In genomic region chr1:198483645-198484044, GRCh38 we compare ENCODE assay signal across 32 cellular contexts. TPM values are rescaled to one million over a fixed set of nuclear protein-coding genes. Genes with fewer than 3 reads are reported as not detected.
"Had no signal": no experiment of that assay in that cellular context is flagged by ENCODE, and none has a peak within 500 bp of the region (broad histone marks: within the 10 kb centered on the region; RNA-seq: fewer than 3 reads in every experiment).

No MANE protein-coding gene starts in this region.

- H3K4me1 Mint-ChIP-seq: stimulated activated effector memory CD8-positive, alpha-beta T cell treated with anti-CD3 and anti-CD28 coated beads, Interleukin-12 subunit alpha, Interleukin-12 subunit beta, amount 100 ng/mL, for 72 hours; stimulated activated naive CD8-positive, alpha-beta T cell treated with anti-CD3 and anti-CD28 coated beads, Interleukin-15, amount 100 ng/mL, for 72 hours had no signal

- FAIRE-seq: urothelium cell line had no signal

- H3K36me3 Mint-ChIP-seq: stimulated activated effector memory CD8-positive, alpha-beta T cell treated with anti-CD3 and anti-CD28 coated beads, Interleukin-12 subunit alpha, Interleukin-12 subunit beta, amount 100 ng/mL, for 72 hours; stimulated activated memory B cell treated with anti-CD40 and anti-IgM and Interleukin-4, amounts not matched to agents 10 μg/mL and 1 μg/mL and 100 μg/mL, for 72 hours; stimulated activated naive B cell treated with anti-CD40 and anti-IgM and Interleukin-4, amounts not matched to agents 10 μg/mL and 1 μg/mL and 100 μg/mL, for 72 hours had no signal

- ATAC-seq: stimulated activated effector memory CD8-positive, alpha-beta T cell treated with anti-CD3 and anti-CD28 coated beads, Interleukin-12 subunit alpha, Interleukin-12 subunit beta, amount 100 ng/mL, for 72 hours; stimulated activated memory B cell treated with anti-CD40 and anti-IgM and Interleukin-4, amounts not matched to agents 10 μg/mL and 1 μg/mL and 100 μg/mL, for 72 hours; stimulated activated naive B cell treated with anti-CD40 and anti-IgM and Interleukin-4, amounts not matched to agents 10 μg/mL and 1 μg/mL and 100 μg/mL, for 72 hours; stimulated activated naive CD8-positive, alpha-beta T cell treated with anti-CD3 and anti-CD28 coated beads, Interleukin-15, amount 100 ng/mL, for 72 hours; stimulated activated naive CD8-positive, alpha-beta T cell treated with anti-CD3 and anti-CD28 coated beads, Interleukin-15, Interleukin-2, amounts not matched to agents 100 U/mL and 50 U/mL, for 24 hours; upper lobe of right lung had no signal

- H3K4me3 ChIP-seq: stomach, suprapubic skin, testis, thoracic aorta, thyroid gland, tibial artery, tibial nerve, transverse colon, upper lobe of left lung, upper lobe of right lung, uterus, vagina had no signal

- H3K9me3 ChIP-seq: stomach, suprapubic skin, testis, thoracic aorta, thyroid gland, tibial artery, tibial nerve, transverse colon, upper lobe of left lung, upper lobe of right lung, uterus, vagina had no signal

- H3K27ac ChIP-seq: stomach, suprapubic skin, testis, thoracic aorta, thyroid gland, tibial artery, tibial nerve, transverse colon, upper lobe of left lung, upper lobe of right lung, uterus, vagina had no signal

- H3K27ac Mint-ChIP-seq: stimulated activated effector memory CD8-positive, alpha-beta T cell treated with anti-CD3 and anti-CD28 coated beads, Interleukin-12 subunit alpha, Interleukin-12 subunit beta, amount 100 ng/mL, for 72 hours; stimulated activated memory B cell treated with anti-CD40 and anti-IgM and Interleukin-4, amounts not matched to agents 10 μg/mL and 1 μg/mL and 100 μg/mL, for 72 hours; stimulated activated naive B cell treated with anti-CD40 and anti-IgM and Interleukin-4, amounts not matched to agents 10 μg/mL and 1 μg/mL and 100 μg/mL, for 72 hours; stimulated activated naive CD8-positive, alpha-beta T cell treated with anti-CD3 and anti-CD28 coated beads, Interleukin-15, amount 100 ng/mL, for 72 hours; stimulated activated naive CD8-positive, alpha-beta T cell treated with anti-CD3 and anti-CD28 coated beads, Interleukin-15, Interleukin-2, amounts not matched to agents 100 ng/mL and 50 ng/mL, for 24 hours had no signal

- H3K27me3 ChIP-seq: stomach, suprapubic skin, testis, thyroid gland, tibial artery, tibial nerve, transverse colon, upper lobe of left lung, upper lobe of right lung, uterus, vagina had no signal

- H3K27me3 Mint-ChIP-seq: stimulated activated memory B cell treated with anti-CD40 and anti-IgM and Interleukin-4, amounts not matched to agents 10 μg/mL and 1 μg/mL and 100 μg/mL, for 72 hours; stimulated activated naive B cell treated with anti-CD40 and anti-IgM and Interleukin-4, amounts not matched to agents 10 μg/mL and 1 μg/mL and 100 μg/mL, for 72 hours; stimulated activated naive CD8-positive, alpha-beta T cell treated with anti-CD3 and anti-CD28 coated beads, Interleukin-15, amount 100 ng/mL, for 72 hours; stimulated activated naive CD8-positive, alpha-beta T cell treated with anti-CD3 and anti-CD28 coated beads, Interleukin-15, Interleukin-2, amounts not matched to agents 100 ng/mL and 50 ng/mL, for 24 hours had no signal

- DNase-seq: stimulated activated CD4-positive, alpha-beta T cell treated with anti-CD3 and anti-CD28 coated beads, Interleukin-2, amount 100 ng/mL, for 48 hours; stimulated activated CD4-positive, alpha-beta T cell treated with anti-CD3 and anti-CD28 coated beads, Interleukin-4, amount 100 ng/mL, for 1 hour; stimulated activated CD4-positive, alpha-beta T cell treated with anti-CD3 and anti-CD28 coated beads, Interleukin-4, amount 100 ng/mL, for 24 hours; stimulated activated CD4-positive, alpha-beta T cell treated with anti-CD3 and anti-CD28 coated beads, Interleukin-4, amount 100 ng/mL, for 4 hours; stimulated activated CD8-positive, alpha-beta memory T cell treated with anti-CD3 and anti-CD28 coated beads, Interleukin-4, amount 100 ng/mL, for 48 hours; stimulated activated naive B cell treated with anti-CD40 and anti-IgM and Interleukin-4, amounts not matched to agents 10 μg/mL and 1 μg/mL and 100 μg/mL, for 72 hours; stimulated activated naive CD4-positive, alpha-beta T cell; stimulated activated naive CD4-positive, alpha-beta T cell treated with Interleukin-2 at 50 U/mL for 16 hours; stimulated activated naive CD8-positive, alpha-beta T cell treated with anti-CD3 and anti-CD28 coated beads, Interleukin-15, amount 100 ng/mL, for 72 hours; stimulated activated naive CD8-positive, alpha-beta T cell treated with anti-CD3 and anti-CD28 coated beads, Interleukin-15, Interleukin-2, amounts not matched to agents 100 U/mL and 50 U/mL, for 24 hours; stomach; substantia nigra; testis; thyroid gland; tibial artery; transverse colon; trophoblast cell; upper lobe of left lung; upper lobe of right lung; uterus had no signal

- H3K36me3 ChIP-seq: stomach, suprapubic skin, thoracic aorta, thyroid gland, tibial artery, tibial nerve, transverse colon, upper lobe of left lung, upper lobe of right lung, uterus, vagina had no signal

- H3K9me3 Mint-ChIP-seq: stimulated activated effector memory CD8-positive, alpha-beta T cell treated with anti-CD3 and anti-CD28 coated beads, Interleukin-12 subunit alpha, Interleukin-12 subunit beta, amount 100 ng/mL, for 72 hours; stimulated activated memory B cell treated with anti-CD40 and anti-IgM and Interleukin-4, amounts not matched to agents 10 μg/mL and 1 μg/mL and 100 μg/mL, for 72 hours; stimulated activated naive CD8-positive, alpha-beta T cell treated with anti-CD3 and anti-CD28 coated beads, Interleukin-15, amount 100 ng/mL, for 72 hours had no signal

- H3K4me3 Mint-ChIP-seq: stimulated activated effector memory CD8-positive, alpha-beta T cell treated with anti-CD3 and anti-CD28 coated beads, Interleukin-12 subunit alpha, Interleukin-12 subunit beta, amount 100 ng/mL, for 72 hours; stimulated activated memory B cell treated with anti-CD40 and anti-IgM and Interleukin-4, amounts not matched to agents 10 μg/mL and 1 μg/mL and 100 μg/mL, for 72 hours; stimulated activated naive B cell treated with anti-CD40 and anti-IgM and Interleukin-4, amounts not matched to agents 10 μg/mL and 1 μg/mL and 100 μg/mL, for 72 hours; stimulated activated naive CD8-positive, alpha-beta T cell treated with anti-CD3 and anti-CD28 coated beads, Interleukin-15, amount 100 ng/mL, for 72 hours; stimulated activated naive CD8-positive, alpha-beta T cell treated with anti-CD3 and anti-CD28 coated beads, Interleukin-15, Interleukin-2, amounts not matched to agents 100 ng/mL and 50 ng/mL, for 24 hours had no signal

- H3K4me1 ChIP-seq: stomach, suprapubic skin, testis, thyroid gland, tibial artery, tibial nerve, upper lobe of left lung, upper lobe of right lung, uterus, vagina had no signal

RNA-seq across cellular contexts. Expression of gene ATP6V1G3, which starts 56.8 kb away (rescaled TPM):
- total RNA-seq: stomach, subcutaneous adipose tissue, suprapubic skin, temporal lobe, testis, thoracic aorta, thyroid gland, tibial nerve, transverse colon, upper lobe of left lung, upper lobe of right lung, ureter, urinary bladder, uterus, vagina had no signal
